Comparison of ENCODE assay signal across 7 cellular contexts in genomic region chr7:8885480-8885879, GRCh38.
"Had no signal": no experiment of that assay in that cellular context is flagged by ENCODE, and none has a peak within 500 bp of the region (broad histone marks: within the 10 kb centered on the region; RNA-seq: fewer than 3 reads in every experiment).

No MANE protein-coding gene starts in this region.

- FAIRE-seq: HepG2, K562 had no signal

- H3K4me3 Mint-ChIP-seq: IgD-negative memory B cell had no signal

- H3K36me3 Mint-ChIP-seq: IgD-negative memory B cell had no signal

- H3K27ac Mint-ChIP-seq: IgD-negative memory B cell had no signal

- H3K4me3 ChIP-seq: K562 had no signal

- ATAC-seq: HepG2, K562 had no signal

- H3K27ac ChIP-seq: HL-60 had no signal

- H3K4me1 Mint-ChIP-seq: IgD-negative memory B cell had no signal

- DNase-seq: IMR-90, KBM-7, KG1 had no signal

- H3K27me3 Mint-ChIP-seq: IgD-negative memory B cell had no signal
